17 cellular contexts compared by ENCODE assay signal in the genomic region with DNA sequence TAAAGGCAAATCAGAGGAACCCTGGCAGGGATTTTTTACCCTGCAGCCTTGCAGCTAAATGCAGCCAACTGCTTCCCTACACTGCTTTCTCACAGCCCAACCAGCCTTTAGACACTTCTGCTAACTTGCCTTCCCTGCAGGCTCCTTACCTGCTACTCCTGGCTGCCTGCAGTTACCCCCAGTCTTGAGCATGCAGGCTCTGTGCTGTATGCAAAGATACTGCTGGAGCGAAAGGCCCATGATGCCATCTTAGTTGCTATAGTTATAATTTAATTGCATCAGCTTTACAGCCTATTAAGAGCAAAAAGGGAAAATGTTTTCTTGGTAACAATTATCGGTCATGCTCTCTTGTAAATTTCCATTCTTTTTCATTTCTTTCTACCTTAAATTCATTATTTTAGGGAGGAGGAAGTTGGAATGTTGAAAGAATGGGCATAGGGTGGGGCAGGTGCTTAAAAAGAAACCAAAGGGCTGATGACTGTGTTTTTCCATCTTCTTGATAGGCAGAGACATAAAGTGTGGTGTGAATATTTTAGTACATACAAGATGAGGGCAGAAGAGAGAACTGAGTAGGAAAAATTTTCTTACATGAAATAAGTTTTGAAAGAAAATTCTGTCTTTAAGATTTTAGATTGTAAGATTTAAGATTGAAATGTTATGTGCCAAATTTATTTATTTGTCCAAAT. TPM values are rescaled to one million over a fixed set of nuclear protein-coding genes. Genes with fewer than 3 reads are reported as not detected.
DNase-seq lines count a peak whose midpoint lies in the region; ATAC-seq, FAIRE-seq and TF ChIP-seq lines count a peak whose summit lies in the region.
"Had no signal": no experiment of that assay in that cellular context is flagged by ENCODE, and none has a peak within 500 bp of the region (broad histone marks: within the 10 kb centered on the region; RNA-seq: fewer than 3 reads in every experiment).

No MANE protein-coding gene starts in this region.

- H3K36me3 Mint-ChIP-seq in MCF 10A (ENCODE audit: insufficient read depth, unreplicated experiment): peaks cover 11% of the 10 kb centered on the region
- peaks cover 47% of the 10 kb centered on the region for H3K36me3 Mint-ChIP-seq in activated naive CD8-positive, alpha-beta T cell treated with anti-CD3 and anti-CD28 coated beads for 36 hours

- WGBS in mammary epithelial cell (ENCODE audit: low coverage, missing lambda C conversion rate): 69% methylated on average over 2 of the region's 2 CpGs
- 95% methylated on average over 2 of the region's 2 CpGs for WGBS in HepG2 (ENCODE audit: low lambda C conversion rate)

- H3K9ac ChIP-seq in mammary epithelial cell (ENCODE audit: insufficient read depth, low read length) (no peak overlapping the region), HepG2 (ENCODE audit: insufficient read depth, low read depth, low read length) (no peak overlapping the region)

- POLR2A ChIA-PET in MCF 10A (lab: Yijun Ruan, JAX): interaction anchor here (1.6 kb wide), 1 partner anchor 21 kb away, joined by 4 read pairs; no protein-coding TSS in a partner anchor
- POLR2A ChIA-PET in HepG2 (lab: Yijun Ruan, JAX): no interaction called here

- H3K27ac Mint-ChIP-seq in MCF 10A (ENCODE audit: low read depth, unreplicated experiment): no peak overlapping the region
- peak overlapping the region; percentile 69 for H3K27ac Mint-ChIP-seq in activated naive CD8-positive, alpha-beta T cell treated with anti-CD3 and anti-CD28 coated beads for 36 hours

- H3K27ac ChIP-seq in mammary epithelial cell (ENCODE audit: insufficient read depth, low read depth, low read length) (no peak overlapping the region), left lung (peak overlapping the region; percentile 6 to 37), uterus (peak overlapping the region; percentile 35 to 47), HepG2 (ENCODE audit: extremely low read length, insufficient read depth, low read length) (no peak overlapping the region)
- H3K27ac ChIP-seq: colonic mucosa, SJSA1 had no signal

- no peak for TF ChIP-seq RAD21 in HepG2 (CRISPR knock-in tag; IDR thresholded peaks at IDR 0.05)

- H3K4me3 Mint-ChIP-seq in MCF 10A (ENCODE audit: unreplicated experiment): no peak overlapping the region
- no peak overlapping the region for H3K4me3 Mint-ChIP-seq in activated naive CD8-positive, alpha-beta T cell treated with anti-CD3 and anti-CD28 coated beads for 36 hours
- H3K4me3 Mint-ChIP-seq: naive thymus-derived CD8-positive, alpha-beta T cell had no signal

- H2AFZ ChIP-seq in mammary epithelial cell (ENCODE audit: low read depth, low read length) (no peak overlapping the region), HepG2 (ENCODE audit: low read length) (no peak overlapping the region)

- peaks cover 12% of the 10 kb centered on the region for H3K4me1 Mint-ChIP-seq in MCF 10A (ENCODE audit: insufficient read depth, unreplicated experiment)
- peaks cover 27% of the 10 kb centered on the region for H3K4me1 Mint-ChIP-seq in activated naive CD8-positive, alpha-beta T cell treated with anti-CD3 and anti-CD28 coated beads for 36 hours

- TF ChIP-seq CTCF in MCF 10A (IDR thresholded peaks at IDR 0.05; ENCODE audit: unreplicated experiment): no peak
- no peak for TF ChIP-seq CTCF in mammary epithelial cell (conservative IDR thresholded peaks at IDR 0.05 in 1 of 2, IDR thresholded peaks at IDR 0.05 in 1 of 2; ENCODE audit: extremely low read depth in 1 of 2, insufficient read depth in 1 of 2, low read depth in 1 of 2, low read length in 2 of 2)
- TF ChIP-seq CTCF in left lung (IDR thresholded peaks at IDR 0.05): no peak
- no peak for TF ChIP-seq CTCF in uterus (IDR thresholded peaks at IDR 0.05)
- TF ChIP-seq CTCF in HepG2 (CRISPR knock-in tag; IDR thresholded peaks at IDR 0.05): no peak

- in situ Hi-C loops in mammary epithelial cell (cut with MboI; ENCODE audit: low sequenced_read_pairs in 2 of 2): no loop called here
- in situ Hi-C loops in HepG2 (cut with HindIII; ENCODE audit: extremely low pct_ligation_motif_present, low pct_unique_long_range_greater_than_20kb): no loop called here

- H3K4me1 ChIP-seq in mammary epithelial cell (ENCODE audit: insufficient read depth, low read length) (no peaks in the 10 kb centered on the region), left lung (peaks cover 0 to 23% of the 10 kb centered on the region in 2 donors), uterus (no peaks in the 10 kb centered on the region), HepG2 (ENCODE audit: insufficient read depth, low read length) (peaks cover 18% of the 10 kb centered on the region)
- H3K4me1 ChIP-seq: colonic mucosa had no signal

- no peaks in the 10 kb centered on the region for H3K36me3 ChIP-seq in mammary epithelial cell (ENCODE audit: insufficient read depth, low read length)
- no peaks in the 10 kb centered on the region for H3K36me3 ChIP-seq in left lung
- no peaks in the 10 kb centered on the region for H3K36me3 ChIP-seq in uterus
- H3K36me3 ChIP-seq in HepG2 (replicated peaks in 1 of 2; ENCODE audit: control insufficient read depth in 1 of 2, insufficient read depth in 2 of 2, low read length in 2 of 2): peaks cover 11 to 39% of the 10 kb centered on the region in 2 experiments
- H3K36me3 ChIP-seq: colonic mucosa had no signal

- H3K4me2 ChIP-seq in mammary epithelial cell (ENCODE audit: insufficient read depth, low read depth, low read length) (no peak overlapping the region), HepG2 (ENCODE audit: low read depth, low read length) (no peak overlapping the region)

- H3K9me3 ChIP-seq in mammary epithelial cell (replicated peaks; ENCODE audit: insufficient read depth, low read length) (no peaks in the 10 kb centered on the region), left lung (no peaks in the 10 kb centered on the region), uterus (no peaks in the 10 kb centered on the region), HepG2 (ENCODE audit: low read length) (peaks cover 11% of the 10 kb centered on the region)
- H3K9me3 ChIP-seq: colonic mucosa had no signal

- no peaks in the 10 kb centered on the region for H3K27me3 Mint-ChIP-seq in MCF 10A (ENCODE audit: insufficient read depth, unreplicated experiment)
- H3K27me3 Mint-ChIP-seq in activated naive CD8-positive, alpha-beta T cell treated with anti-CD3 and anti-CD28 coated beads for 36 hours: no peaks in the 10 kb centered on the region
- H3K27me3 Mint-ChIP-seq: naive thymus-derived CD8-positive, alpha-beta T cell had no signal

- no peaks in the 10 kb centered on the region for H3K27me3 ChIP-seq in mammary epithelial cell (ENCODE audit: insufficient read depth, low read length)
- H3K27me3 ChIP-seq in left lung: no peaks in the 10 kb centered on the region
- H3K27me3 ChIP-seq in uterus: no peaks in the 10 kb centered on the region
- H3K27me3 ChIP-seq in HepG2 (ENCODE audit: control insufficient read depth in 1 of 2, insufficient read depth in 2 of 2, low read length in 2 of 2): no peaks in the 10 kb centered on the region
- H3K27me3 ChIP-seq: colonic mucosa, SJSA1 had no signal

- DNase-seq in MCF 10A (ENCODE audit: unreplicated experiment) (no peak), mammary epithelial cell (no peak), left lung (no peak), uterus (no peak), HepG2 (ENCODE audit: low spot score) (no peak)
- no peak for DNase-seq in activated naive CD8-positive, alpha-beta T cell treated with anti-CD3 and anti-CD28 coated beads for 36 hours
- no peak for DNase-seq in activated naive CD4-positive, alpha-beta T cell treated with anti-CD3 and anti-CD28 coated beads, Interleukin-2, amount 50 U/mL, for 16 hours
- DNase-seq: activated CD4-positive, alpha-beta T cell treated with anti-CD3 and anti-CD28 coated beads, Interleukin-2, amount 50 U/mL, for 1 hour; colonic mucosa; KG1; naive thymus-derived CD8-positive, alpha-beta T cell; NCI-H1417 treated with DMSO at 0.1 percent for 48 hours; stimulated activated CD4-positive, alpha-beta T cell treated with anti-CD3 and anti-CD28 coated beads, Interleukin-12 subunit alpha, Interleukin-12 subunit beta, amount 100 ng/mL, for 4 hours; T-helper 9 cell had no signal

- BruUV-seq in MCF 10A (replicated peaks; lab: Mats Ljungman, UMichigan) (TSS peak; percentile 21), mammary epithelial cell (replicated peaks; lab: Mats Ljungman, UMichigan) (no TSS peak), HepG2 (replicated peaks; lab: Mats Ljungman, UMichigan) (no TSS peak)

- TF ChIP-seq EP300 in HepG2 (IDR thresholded peaks at IDR 0.05; ENCODE audit: low read depth in 2 of 2, low read length in 2 of 2) (no peak), HepG2 (CRISPR knock-in tag; IDR thresholded peaks at IDR 0.05; ENCODE audit: borderline replicate concordance) (no peak)

- no peak overlapping the region for H3K4me3 ChIP-seq in mammary epithelial cell (replicated peaks in 1 of 3; ENCODE audit: insufficient read depth in 1 of 3, low read depth in 2 of 3, low read length in 3 of 3)
- no peak overlapping the region for H3K4me3 ChIP-seq in left lung
- no peak overlapping the region for H3K4me3 ChIP-seq in uterus
- H3K4me3 ChIP-seq in HepG2 (replicated peaks in 1 of 3; ENCODE audit: insufficient read depth in 1 of 3, low read depth in 2 of 3, low read length in 3 of 3): no peak overlapping the region
- H3K4me3 ChIP-seq: colonic mucosa, lung, SJSA1 had no signal

- H3K79me2 ChIP-seq in mammary epithelial cell (ENCODE audit: insufficient read depth, low read length) (peaks cover 96% of the 10 kb centered on the region), HepG2 (ENCODE audit: insufficient read depth, low read length) (peaks cover 24% of the 10 kb centered on the region)

- CTCF ChIA-PET in MCF 10A (lab: Yijun Ruan, JAX): no interaction called here
- CTCF ChIA-PET in mammary epithelial cell (lab: Charles Lee; ENCODE audit: low non-redundant PET): no interaction called here
- CTCF ChIA-PET in HepG2 (lab: Yijun Ruan, JAX; ENCODE audit: low intra/inter-chr PET ratio, low total read pairs): no interaction called here

- no peaks in the 10 kb centered on the region for H4K20me1 ChIP-seq in mammary epithelial cell (ENCODE audit: insufficient read depth, low read length)
- 0 out of 2 replicates have a peak, but pooled peaks cover under 1% of the 10 kb centered on the region for H4K20me1 ChIP-seq in HepG2 (ENCODE audit: insufficient read depth, low read length)

- intact Hi-C loops in MCF 10A (cut with micrococcal nuclease): no loop called here
- intact Hi-C loops in mammary epithelial cell (cut with micrococcal nuclease): no loop called here
- intact Hi-C loops in left lung (cut with DNase I): no loop called here
- intact Hi-C loops in uterus (cut with DNase I; ENCODE audit: low total_unique reads): no loop called here
- intact Hi-C loops in HepG2 (cut with micrococcal nuclease; ENCODE audit: unreplicated experiment): no loop called here

- peaks cover 2% of the 10 kb centered on the region for H3K9me3 Mint-ChIP-seq in MCF 10A (ENCODE audit: unreplicated experiment)
- peaks cover 5% of the 10 kb centered on the region for H3K9me3 Mint-ChIP-seq in activated naive CD8-positive, alpha-beta T cell treated with anti-CD3 and anti-CD28 coated beads for 36 hours

- TF ChIP-seq POLR2A in uterus (IDR thresholded peaks at IDR 0.05): no peak
- TF ChIP-seq POLR2A in HepG2 (IDR thresholded peaks at IDR 0.05; ENCODE audit: insufficient read depth in 1 of 2, low read depth in 2 of 2, low read length in 2 of 2): no peak

- ATAC-seq in left lung: peak; percentile 84
- ATAC-seq in HG02981 (IDR thresholded peaks at IDR 0.05; ENCODE audit: unreplicated experiment): no peak
- ATAC-seq in HepG2: no peak
- ATAC-seq: naive thymus-derived CD8-positive, alpha-beta T cell had no signal

- dilution Hi-C loops in mammary epithelial cell (cut with HindIII; ENCODE audit: low sequenced_read_pairs): no loop called here

- no peak for FAIRE-seq in HepG2 (lab: Jason Lieb, UNC)

RNA-seq across cellular contexts. Expression of a gene that starts 20.0 kb away (rescaled TPM):
- total RNA-seq in MCF 10A (2022) (53.9 and 60.2 TPM in 2 replicates), mammary epithelial cell (100 to 1,000 TPM in 1 of 2 donors, 10 to 100 TPM in 1; 49.3 to 100 TPM), left lung (10 to 100 TPM; 47.1 to 67.4 TPM), uterus (10 to 100 TPM; 17.6 to 71.0 (median 34.5) TPM), HepG2 (2016; rRNA removed; fragmentation: Illumina TruSeq; extraction: Trizol) (140 and 192 TPM in 2 replicates)
- polyA plus RNA-seq in mammary epithelial cell (87.8 TPM), HepG2 (2011; rRNA removed) (50.1 and 58.5 TPM in 2 replicates)
- polyA minus RNA-seq in mammary epithelial cell: 178 TPM
- 100 to 1,000 TPM; 153 to 172 TPM for total RNA-seq in activated naive CD8-positive, alpha-beta T cell treated with anti-CD3 and anti-CD28 coated beads for 36 hours
- total RNA-seq in HepG2 (2016; cell fraction: cytosol; rRNA removed; fragmentation: Illumina TruSeq; extraction: Trizol; ENCODE audit: low read depth): 26.3 and 31.0 TPM in 2 replicates
- 144 and 197 TPM in 2 replicates for total RNA-seq in HepG2 (2016; cell fraction: insoluble cytoplasmic fraction; rRNA removed; fragmentation: Illumina TruSeq; extraction: Trizol)
- 41.3 and 54.1 TPM in 2 replicates for total RNA-seq in HepG2 (2016; cell fraction: membrane; rRNA removed; fragmentation: Illumina TruSeq; extraction: Trizol)
- 83.7 and 88.0 TPM in 2 replicates for total RNA-seq in HepG2 (2016; cell fraction: nucleus; rRNA removed; fragmentation: Illumina TruSeq; extraction: Trizol)
- 39.7 and 48.2 TPM in 2 replicates for polyA plus RNA-seq in HepG2 (2011; cell fraction: cytosol; rRNA removed)
- 68.9 and 73.2 TPM in 2 replicates for polyA plus RNA-seq in HepG2 (2011; cell fraction: nucleus; rRNA removed)
- 61.3 and 62.5 TPM in 2 replicates for polyA plus RNA-seq in HepG2 (2012)
- 13.7 and 15.4 TPM in 2 replicates for polyA plus RNA-seq in HepG2 (2016; cell fraction: cytosol; fragmentation: Illumina TruSeq; extraction: Trizol; ENCODE audit: low read depth)
- 127 and 140 TPM in 2 replicates for polyA plus RNA-seq in HepG2 (2016; cell fraction: insoluble cytoplasmic fraction; fragmentation: Illumina TruSeq; extraction: Trizol; ENCODE audit: low read depth)
- polyA plus RNA-seq in HepG2 (2016; cell fraction: membrane; fragmentation: Illumina TruSeq; extraction: Trizol; ENCODE audit: low read depth): 22.4 and 22.7 TPM in 2 replicates
- polyA plus RNA-seq in HepG2 (2016; cell fraction: nucleus; fragmentation: Illumina TruSeq; extraction: Trizol; ENCODE audit: insufficient read depth, low read depth): 109 and 116 TPM in 2 replicates
- polyA minus RNA-seq in HepG2 (2011; rRNA and poly(A)+ RNA removed; ENCODE audit: low replicate concordance): 130 and 202 TPM in 2 replicates
- polyA minus RNA-seq in HepG2 (2011; cell fraction: cytosol; rRNA and poly(A)+ RNA removed): 51.7 and 53.7 TPM in 2 replicates
- polyA minus RNA-seq in HepG2 (2011; cell fraction: nucleus; rRNA and poly(A)+ RNA removed): 49.1 and 65.1 TPM in 2 replicates

Comparison
In these comparisons a context has a peak if more than half of its experiments do, and no peak if none do; other contexts are left out.
1. H3K27ac ChIP-seq: peak in left lung (2 of 2) and uterus (2 of 2); none in mammary epithelial cell (single experiment) and HepG2 (single experiment).